8 cellular contexts compared by ENCODE assay signal in the genomic region with DNA sequence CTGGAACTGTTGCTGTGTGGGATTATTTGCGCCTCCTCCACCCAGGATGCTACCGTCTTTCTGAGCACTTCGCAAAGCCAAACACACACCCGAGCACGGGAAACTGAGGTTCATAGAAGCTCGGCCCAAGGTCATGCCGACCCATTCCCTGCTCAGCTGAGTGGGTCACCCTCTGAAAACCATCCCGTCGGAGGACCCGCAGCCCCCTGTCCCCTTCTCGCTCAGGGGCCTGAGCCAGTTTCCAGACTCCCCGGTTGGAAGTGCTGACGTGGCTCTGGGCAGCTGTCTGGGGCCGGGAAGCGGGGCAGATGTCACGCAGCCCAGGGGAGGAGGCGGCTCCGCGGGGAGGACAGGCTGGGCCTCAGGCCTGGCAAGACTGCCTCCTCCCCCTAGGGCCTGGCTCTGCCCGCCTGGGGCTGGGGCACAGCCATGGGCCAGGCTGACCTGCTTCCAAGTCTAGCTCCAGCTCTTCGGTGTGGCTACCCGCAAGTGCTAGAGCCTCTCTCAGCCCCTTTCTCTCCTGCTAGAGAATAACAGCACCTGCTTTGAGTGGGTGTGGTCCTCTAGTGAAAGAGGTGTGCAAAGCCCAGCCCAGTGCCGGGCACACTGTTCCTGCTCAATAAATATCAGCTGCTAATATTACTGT. TPM values are rescaled to one million over a fixed set of nuclear protein-coding genes. Genes with fewer than 3 reads are reported as not detected.
DNase-seq lines count a peak whose midpoint lies in the region; ATAC-seq and TF ChIP-seq lines count a peak whose summit lies in the region.

No MANE protein-coding gene starts in this region.

- H3K9me3 ChIP-seq in GM23248 (ENCODE audit: low read depth): no peaks in the 10 kb centered on the region
- no peaks in the 10 kb centered on the region for H3K9me3 ChIP-seq in spleen

- peak overlapping the region; percentile 68 for H3K4me2 ChIP-seq in GM23248 (ENCODE audit: unreplicated experiment)

- H3K4me1 ChIP-seq in GM23248 (ENCODE audit: insufficient read depth) (peaks cover 35% of the 10 kb centered on the region), spleen (peaks cover 50 to 80% (median 65%) of the 10 kb centered on the region in 6 donors)

- no peaks in the 10 kb centered on the region for H4K20me1 ChIP-seq in GM23248 (ENCODE audit: insufficient read depth)

- peak overlapping the region; percentile 99 for H3K27ac ChIP-seq in GM23248
- peak overlapping the region; percentile 77 for H3K27ac ChIP-seq in layer of hippocampus (ENCODE audit: low read depth, low read length)
- H3K27ac ChIP-seq in spleen: peak overlapping the region; percentile 85 to 96 (median 90)

- no peaks in the 10 kb centered on the region for H3K9me2 ChIP-seq in GM23248 (ENCODE audit: insufficient read depth)

- TF ChIP-seq POLR2A in spleen (IDR thresholded peaks at IDR 0.05): no peak

- TF ChIP-seq CTCF in choroid plexus epithelial cell (conservative IDR thresholded peaks at IDR 0.05; ENCODE audit: low read depth, low read length): no peak
- TF ChIP-seq CTCF in spleen (IDR thresholded peaks at IDR 0.05 in 8 of 11, conservative IDR thresholded peaks at IDR 0.05 in 3 of 11): no peak

- DNase-seq in DMS153 treated with DMSO at 0.1 percent for 48 hours (lab: John Stamatoyannopoulos, UW; ENCODE audit: unreplicated experiment) (peak; percentile 21), GM23248 (peak; percentile 92), NCI-H526 (lab: John Stamatoyannopoulos, UW) (peak; percentile 94 to 96), choroid plexus epithelial cell (ENCODE audit: low read depth) (peak; percentile 64), spleen (peak; percentile 92)

- H3F3A ChIP-seq in GM23248 (ENCODE audit: insufficient read depth): peaks cover 23% of the 10 kb centered on the region

- in situ Hi-C loops in GM23248 (cut with MboI): no loop called here

- no peak for ATAC-seq in HG02571 (IDR thresholded peaks at IDR 0.05; ENCODE audit: unreplicated experiment)
- ATAC-seq in GM18868 (IDR thresholded peaks at IDR 0.05; ENCODE audit: unreplicated experiment): no peak

- peak overlapping the region; percentile 65 for H2AFZ ChIP-seq in GM23248

- H3K4me3 ChIP-seq in GM23248 (peak overlapping the region; percentile 68), choroid plexus epithelial cell (ENCODE audit: low read depth, low read length) (peak overlapping the region; percentile 61), spleen (peak overlapping the region; percentile 27 to 71 (median 41))

- H3K9ac ChIP-seq in GM23248: peak overlapping the region; percentile 94

- WGBS in GM23248 (ENCODE audit: low coverage in 1 of 2, low lambda C conversion rate in 2 of 2, missing lambda C conversion rate in 2 of 2), 2 experiments: 3 to 5% methylated on average over 22 to 23 of the region's 23 CpGs
- WGBS in spleen, 5 donors: 0 to 14% (median 12%) methylated on average over 14 to 23 of the region's 23 CpGs

- intact Hi-C loops in spleen (cut with DNase I; ENCODE audit: low total_unique reads): no loop called here

- H3K36me3 ChIP-seq in GM23248 (ENCODE audit: low read depth): no peaks in the 10 kb centered on the region
- H3K36me3 ChIP-seq in spleen: no peaks in the 10 kb centered on the region

- peaks cover 13% of the 10 kb centered on the region; the same call in 1 of the 2 replicates for H3K79me2 ChIP-seq in GM23248 (ENCODE audit: insufficient read depth)

- H3K27me3 ChIP-seq in GM23248 (replicated peaks; ENCODE audit: insufficient read depth) (no peaks in the 10 kb centered on the region), layer of hippocampus (ENCODE audit: control insufficient read depth, insufficient read depth, low read length) (no peaks in the 10 kb centered on the region), spleen (replicated peaks in 1 of 7) (peaks cover 0 to 9% (median 0%) of the 10 kb centered on the region in 7 donors)

RNA-seq across cellular contexts. Expression of gene CXXC5, which starts 9.9 kb away (rescaled TPM):
- 163 and 168 TPM in 2 replicates for total RNA-seq in GM23248 (2014; rRNA removed; shearing (Covaris generic))
- polyA plus RNA-seq in GM23248 (2016; fragmentation: Nextera tagmentation; extraction: Ambion mirVana) (81.4 and 83.7 TPM in 2 replicates), spleen (10 to 100 TPM; 46.4 to 69.5 (median 60.8) TPM)
- 10 to 100 TPM; 57.5 to 69.5 (median 62.8) TPM for total RNA-seq in spleen

Comparison
In these comparisons a context has a peak if more than half of its experiments do, and no peak if none do; other contexts are left out.
1. DNase-seq: peak in every context shown above with its lines; median percentile 95 in NCI-H526; 92 in GM23248; 92 in spleen; 64 in choroid plexus epithelial cell; 21 in DMS153 treated with DMSO at 0.1 percent for 48 hours.